9 cellular contexts compared by ENCODE assay signal in the genomic region with DNA sequence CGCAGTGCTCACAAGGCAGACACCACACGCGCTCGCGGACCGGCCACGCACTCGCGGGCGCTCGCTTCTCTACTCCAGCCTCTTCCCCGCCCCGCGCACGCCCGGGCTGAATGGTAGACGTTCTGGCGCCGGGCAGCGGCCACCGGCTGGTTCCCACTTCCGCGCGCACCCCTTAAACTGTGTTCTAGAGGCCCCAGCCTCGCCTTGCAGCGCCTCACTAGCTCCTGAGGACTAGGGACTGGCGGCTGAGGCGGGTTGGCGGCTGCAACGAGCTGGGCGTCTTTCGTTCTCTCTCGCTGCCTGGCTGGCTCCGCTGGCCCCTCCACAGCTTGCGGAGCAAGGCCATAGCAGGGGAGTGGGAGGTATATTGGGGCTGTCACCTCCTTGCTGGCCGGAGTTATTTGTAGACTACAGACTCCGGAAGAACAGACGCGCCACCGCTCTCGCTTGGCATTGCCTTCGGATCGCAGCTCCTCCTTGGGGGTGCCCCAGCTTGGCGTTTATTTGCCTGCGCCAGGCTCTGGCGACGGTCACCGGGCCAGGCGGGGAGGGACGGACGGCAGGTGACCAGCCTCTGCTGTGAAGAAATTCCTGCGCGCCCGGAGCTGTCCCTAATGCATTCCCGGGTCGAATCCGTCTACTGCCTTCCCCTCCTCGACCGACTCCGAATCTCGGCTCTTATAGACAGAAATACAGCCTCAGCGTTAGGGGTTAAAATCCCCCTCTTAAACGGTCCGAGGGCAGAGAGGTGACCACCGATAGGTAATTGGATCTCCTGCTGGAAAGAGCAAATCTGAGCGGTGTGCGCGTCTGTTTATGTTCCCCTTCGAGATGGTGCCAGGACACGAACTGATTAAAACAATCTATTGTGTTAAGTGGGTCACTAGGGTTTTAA. TPM values are rescaled to one million over a fixed set of nuclear protein-coding genes. Genes with fewer than 3 reads are reported as not detected.
DNase-seq lines count a peak whose midpoint lies in the region; ATAC-seq and TF ChIP-seq lines count a peak whose summit lies in the region.
"Had no signal": no experiment of that assay in that cellular context is flagged by ENCODE, and none has a peak within 500 bp of the region (broad histone marks: within the 10 kb centered on the region; RNA-seq: fewer than 3 reads in every experiment).

No MANE protein-coding gene starts in this region.

- peaks cover 0 to 23% (median 0%) of the 10 kb centered on the region in 4 donors for H3K4me1 ChIP-seq in Peyer's patch
- peaks cover 0 to 30% (median 12%) of the 10 kb centered on the region in 3 donors for H3K4me1 ChIP-seq in esophagus squamous epithelium
- H3K4me1 ChIP-seq in osteoblast (ENCODE audit: insufficient read depth, low read length): peaks cover 35% of the 10 kb centered on the region

- no peak for TF ChIP-seq CTCF in Peyer's patch (IDR thresholded peaks at IDR 0.05)
- no peak for TF ChIP-seq CTCF in esophagus squamous epithelium (IDR thresholded peaks at IDR 0.05)
- no peak for TF ChIP-seq CTCF in osteoblast (IDR thresholded peaks at IDR 0.05; ENCODE audit: extremely low read depth, low read depth, low read length)

- TF ChIP-seq POLR2A in Peyer's patch (IDR thresholded peaks at IDR 0.05): no peak
- no peak for TF ChIP-seq POLR2A in esophagus squamous epithelium (IDR thresholded peaks at IDR 0.05)

- no peaks in the 10 kb centered on the region for H3K9me3 ChIP-seq in Peyer's patch
- H3K9me3 ChIP-seq in esophagus squamous epithelium: no peaks in the 10 kb centered on the region
- no peaks in the 10 kb centered on the region for H3K9me3 ChIP-seq in osteoblast (ENCODE audit: low read depth, low read length)

- H3K4me2 ChIP-seq in osteoblast (ENCODE audit: insufficient read depth, low read length): peak overlapping the region; percentile 80

- no peak for ATAC-seq in HG02852 (IDR thresholded peaks at IDR 0.05; ENCODE audit: unreplicated experiment)
- no peak for ATAC-seq in activated CD4-positive, CD25-positive, alpha-beta regulatory T cell treated with anti-CD3 and anti-CD28 coated beads, Interleukin-2, amount 50 U/mL, for 24 hours
- ATAC-seq in HG03521 (IDR thresholded peaks at IDR 0.05; ENCODE audit: unreplicated experiment): no peak

- H3K4me3 ChIP-seq in Peyer's patch: peak overlapping the region; percentile 26 to 49 (median 29)
- H3K4me3 ChIP-seq in esophagus squamous epithelium: peak overlapping the region; percentile 29 to 69 (median 48)
- H3K4me3 ChIP-seq in osteoblast (ENCODE audit: insufficient read depth, low read length): peak overlapping the region; percentile 93

- no peak overlapping the region for H2AFZ ChIP-seq in osteoblast (ENCODE audit: low read length)

- peaks cover 66% of the 10 kb centered on the region for H3K79me2 ChIP-seq in osteoblast (ENCODE audit: insufficient read depth, low read length)

- no peaks in the 10 kb centered on the region for H3K36me3 ChIP-seq in Peyer's patch
- H3K36me3 ChIP-seq in esophagus squamous epithelium: no peaks in the 10 kb centered on the region
- peaks cover 58% of the 10 kb centered on the region for H3K36me3 ChIP-seq in osteoblast (ENCODE audit: insufficient read depth, low read length)

- H3K27me3 ChIP-seq in Peyer's patch (peaks cover 0 to 17% of the 10 kb centered on the region in 2 donors), esophagus squamous epithelium (peaks cover 3 to 74% (median 25%) of the 10 kb centered on the region in 4 donors), osteoblast (ENCODE audit: insufficient read depth, low read length) (no peaks in the 10 kb centered on the region)

- WGBS in esophagus squamous epithelium, 2 donors: 11 to 27% methylated on average over 19 to 30 of the region's 70 CpGs

- intact Hi-C loops in esophagus squamous epithelium (cut with DNase I): no loop called here

- peaks cover 48% of the 10 kb centered on the region for H4K20me1 ChIP-seq in osteoblast (ENCODE audit: insufficient read depth, low read length)

- H3K27ac ChIP-seq in Peyer's patch: peak overlapping the region; percentile 36 to 62 (median 56)
- peak overlapping the region; percentile 58 to 91 (median 76) for H3K27ac ChIP-seq in esophagus squamous epithelium
- peak overlapping the region; percentile 96 for H3K27ac ChIP-seq in osteoblast (ENCODE audit: low read depth, low read length)

- DNase-seq in COLO668 (lab: John Stamatoyannopoulos, UW; ENCODE audit: unreplicated experiment): peak; percentile 43
- DNase-seq in Peyer's patch: peak in 1 of 3 donors; percentile 51
- DNase-seq in esophagus squamous epithelium (lab: John Stamatoyannopoulos, UW): no peak
- peak; percentile 75 for DNase-seq in osteoblast (ENCODE audit: insufficient read length, low spot score, missing footprints)
- DNase-seq in Kasumi-1 (lab: John Stamatoyannopoulos, UW): no peak

RNA-seq across cellular contexts. Expression of gene GREM1, which starts 1.3 kb away (rescaled TPM):
- total RNA-seq in Peyer's patch (10 to 100 TPM in 1 of 4 donors, 1 to 10 TPM in 3; 3.0 to 13.3 (median 6.6) TPM), esophagus squamous epithelium (10 to 100 TPM in 1 of 4 donors, 1 to 10 TPM in 2, under 1 TPM in 1; 0.30 to 11.6 (median 6.4) TPM), osteoblast (457 and 499 TPM in 2 replicates)
- total RNA-seq: activated naive CD4-positive, alpha-beta T cell treated with anti-CD3 and anti-CD28 coated beads, Interleukin-2, amount 50 U/mL, for 72 hours had no signal

Comparison
In these comparisons a context has a peak if more than half of its experiments do, and no peak if none do; other contexts are left out.
1. DNase-seq: peak in COLO668 (single experiment) and osteoblast (single experiment); none in esophagus squamous epithelium (single experiment) and Kasumi-1 (0 of 2).
2. H3K4me3 ChIP-seq: peak in every context shown above with its lines; median percentile 93 in osteoblast; 48 in esophagus squamous epithelium; 29 in Peyer's patch.
3. RNA of gene GREM1, which starts 1.3 kb away (total RNA-seq): 457 to 499 TPM in osteoblast; 3.0 to 13.3 TPM in Peyer's patch and 0.30 to 11.6 TPM in esophagus squamous epithelium; every median in the first group is over 10 times any median in the second.
4. Peak in every context shown above with its lines, with median percentiles within 50 percentile points of each other: H3K27ac ChIP-seq.